15 cellular contexts compared by ENCODE assay signal in genomic region chr12:56715798-56716197, GRCh38. TPM values are rescaled to one million over a fixed set of nuclear protein-coding genes. Genes with fewer than 3 reads are reported as not detected.
DNase-seq lines count a peak whose midpoint lies in the region; ATAC-seq and TF ChIP-seq lines count a peak whose summit lies in the region.
"Had no signal": no experiment of that assay in that cellular context is flagged by ENCODE, and none has a peak within 500 bp of the region (broad histone marks: within the 10 kb centered on the region; RNA-seq: fewer than 3 reads in every experiment).

No MANE protein-coding gene starts in this region.

- peaks cover 34% of the 10 kb centered on the region for H4K20me1 ChIP-seq in DOHH2 (ENCODE audit: control insufficient read depth, insufficient read depth, low read depth, low read length)

- H3K4me3 Mint-ChIP-seq in naive thymus-derived CD8-positive, alpha-beta T cell, result peak overlapping the region in 6 of 10 donors; percentile 5 to 72 (median 38)

- no TSS peak for BruUV-seq in A673 (replicated peaks; lab: Mats Ljungman, UMichigan)

- no peaks in the 10 kb centered on the region for H3K9me3 ChIP-seq in A673 (ENCODE audit: low read depth, low read length, poor library complexity, severe bottlenecking)
- H3K9me3 ChIP-seq in DOHH2 (ENCODE audit: control insufficient read depth, insufficient read depth, low read length), result no peaks in the 10 kb centered on the region

- H3K4me1 Mint-ChIP-seq in naive thymus-derived CD8-positive, alpha-beta T cell, result peaks cover 38 to 50% (median 48%) of the 10 kb centered on the region in 4 donors

- H3K27ac Mint-ChIP-seq in activated naive CD4-positive, alpha-beta T cell treated with anti-CD3 and anti-CD28 coated beads, Interleukin-2, amount 50 U/mL, for 72 hours, result peak overlapping the region; percentile 38 to 64
- peak overlapping the region; percentile 79 to 94 (median 87) for H3K27ac Mint-ChIP-seq in naive thymus-derived CD8-positive, alpha-beta T cell

- peaks cover 59% of the 10 kb centered on the region for H3F3A ChIP-seq in DOHH2 (ENCODE audit: control insufficient read depth, insufficient read depth)

- no peak overlapping the region for H3K4me3 ChIP-seq in A673 (ENCODE audit: low read depth, low read length, poor library complexity, severe bottlenecking)
- no peak overlapping the region for H3K4me3 ChIP-seq in DOHH2 (ENCODE audit: low read length)

- H3K4me1 ChIP-seq in A673 (ENCODE audit: insufficient read depth, low read length, poor library complexity, severe bottlenecking) (peaks cover 46% of the 10 kb centered on the region), DOHH2 (ENCODE audit: control insufficient read depth, low read length) (peaks cover 73% of the 10 kb centered on the region)

- no peaks in the 10 kb centered on the region for H3K9me2 ChIP-seq in DOHH2 (replicated peaks; ENCODE audit: control insufficient read depth, low read length)

- H3K36me3 ChIP-seq in A673 (ENCODE audit: insufficient read depth, low read length, poor library complexity, severe bottlenecking) (peaks cover 81% of the 10 kb centered on the region), DOHH2 (ENCODE audit: control insufficient read depth, low read length) (peaks cover 92% of the 10 kb centered on the region)

- DNase-seq in A673 (ENCODE audit: low spot score), result no peak
- no peak for DNase-seq in activated naive CD4-positive, alpha-beta T cell treated with anti-CD3 and anti-CD28 coated beads, Interleukin-2, amount 50 U/mL, for 72 hours (ENCODE audit: low spot score in 2 of 2)
- no peak for DNase-seq in naive thymus-derived CD8-positive, alpha-beta T cell
- DNase-seq in NCI-H1105 treated with DMSO at 0.1 percent for 48 hours (lab: John Stamatoyannopoulos, UW), result no peak
- DNase-seq in stimulated activated naive CD4-positive, alpha-beta T cell treated with Interleukin-2 at 50 U/mL for 16 hours (lab: John Stamatoyannopoulos, UW), result no peak
- DNase-seq: activated CD8-positive, alpha-beta memory T cell treated with anti-CD3 and anti-CD28 coated beads, Interleukin-2, amount 50 U/mL, for 4 hours; foreskin melanocyte; GOT3; Karpas-422; NCI-H2081 treated with DMSO at 0.1 percent for 48 hours; Right ventricle myocardium superior; stimulated activated CD4-positive, alpha-beta T cell treated with anti-CD3 and anti-CD28 coated beads, Interleukin-15, amount 100 ng/mL, for 24 hours had no signal

- H3K36me3 Mint-ChIP-seq in activated naive CD4-positive, alpha-beta T cell treated with anti-CD3 and anti-CD28 coated beads, Interleukin-2, amount 50 U/mL, for 72 hours, result peaks cover 46 to 79% of the 10 kb centered on the region in 2 donors
- peaks cover 10 to 85% (median 28%) of the 10 kb centered on the region in 3 donors for H3K36me3 Mint-ChIP-seq in naive thymus-derived CD8-positive, alpha-beta T cell

- intact Hi-C loops in A673 (cut with micrococcal nuclease; ENCODE audit: unreplicated experiment), result no loop called here

- no peaks in the 10 kb centered on the region for H3K27me3 Mint-ChIP-seq in naive thymus-derived CD8-positive, alpha-beta T cell

- H3K9me3 Mint-ChIP-seq in activated naive CD4-positive, alpha-beta T cell treated with anti-CD3 and anti-CD28 coated beads, Interleukin-2, amount 50 U/mL, for 72 hours, result no peaks in the 10 kb centered on the region
- no peaks in the 10 kb centered on the region for H3K9me3 Mint-ChIP-seq in naive thymus-derived CD8-positive, alpha-beta T cell

- H3K27ac ChIP-seq in A673 (ENCODE audit: low read depth, low read length, poor library complexity, severe bottlenecking) (peak overlapping the region; percentile 89), DOHH2 (ENCODE audit: low read depth, low read length) (peak overlapping the region; percentile 44; the same call in 1 of the 2 replicates)

- H3K27me3 ChIP-seq in A673 (replicated peaks; ENCODE audit: insufficient read depth, low read depth, low read length, poor library complexity) (no peaks in the 10 kb centered on the region), DOHH2 (ENCODE audit: control insufficient read depth, low read length) (no peaks in the 10 kb centered on the region)

- POLR2A ChIA-PET in A673 (lab: Charles Lee; ENCODE audit: low non-redundant PET), result no interaction called here
- POLR2A ChIA-PET in naive thymus-derived CD8-positive, alpha-beta T cell (lab: Charles Lee), result interaction anchor here (8.9 kb wide), 1 partner anchor 29 kb away, joined by 80 read pairs; the partner anchor contains the start of gene PTGES3

- peak in 1 of 2 donors; percentile 2 for ATAC-seq in activated naive CD4-positive, alpha-beta T cell treated with anti-CD3 and anti-CD28 coated beads, Interleukin-2, amount 50 U/mL, for 72 hours
- no peak for ATAC-seq in naive thymus-derived CD8-positive, alpha-beta T cell
- no peak for ATAC-seq in HG03139 (IDR thresholded peaks at IDR 0.05; ENCODE audit: unreplicated experiment)
- no peak for ATAC-seq in GM19023 (IDR thresholded peaks at IDR 0.05; ENCODE audit: unreplicated experiment)

- peaks cover 62% of the 10 kb centered on the region for H3K79me2 ChIP-seq in DOHH2 (ENCODE audit: control insufficient read depth, low read length)

- CTCF ChIA-PET in A673 (lab: Charles Lee), result no interaction called here

- TF ChIP-seq CTCF in A673 (conservative IDR thresholded peaks at IDR 0.05; ENCODE audit: low read depth, low read length) (no peak), DOHH2 (IDR thresholded peaks at IDR 0.05; ENCODE audit: low read depth, low read length, poor library complexity, severe bottlenecking) (no peak)

- peak overlapping the region; percentile 19; the same call in 1 of the 2 replicates for H3K4me2 ChIP-seq in DOHH2 (ENCODE audit: low read length)

RNA-seq across cellular contexts. Expression of gene NACA, which starts 9.3 kb away (rescaled TPM):
- total RNA-seq in A673 (2021), result 906 and 908 TPM in 2 replicates
- 1,000 to 10,000 TPM; 1,074 to 1,104 TPM for total RNA-seq in activated naive CD4-positive, alpha-beta T cell treated with anti-CD3 and anti-CD28 coated beads, Interleukin-2, amount 50 U/mL, for 72 hours
- 1,000 to 10,000 TPM; 1,471 to 1,474 TPM for total RNA-seq in naive thymus-derived CD8-positive, alpha-beta T cell
- 1,000 to 10,000 TPM; 1,330 to 1,441 (median 1,344) TPM for polyA plus RNA-seq in naive thymus-derived CD8-positive, alpha-beta T cell

RNA-seq across cellular contexts. Expression of gene PTGES3, which starts 27.7 kb away (rescaled TPM):
- 413 and 450 TPM in 2 replicates for total RNA-seq in A673 (2021)
- total RNA-seq in activated naive CD4-positive, alpha-beta T cell treated with anti-CD3 and anti-CD28 coated beads, Interleukin-2, amount 50 U/mL, for 72 hours, result 100 to 1,000 TPM; 285 to 294 TPM
- total RNA-seq in naive thymus-derived CD8-positive, alpha-beta T cell, result 100 to 1,000 TPM; 179 to 197 TPM
- 100 to 1,000 TPM; 229 to 236 (median 234) TPM for polyA plus RNA-seq in naive thymus-derived CD8-positive, alpha-beta T cell

RNA-seq across cellular contexts. Expression of gene PRIM1, which starts 36.3 kb away (rescaled TPM):
- total RNA-seq in A673 (2021), result 51.9 and 66.2 TPM in 2 replicates
- total RNA-seq in activated naive CD4-positive, alpha-beta T cell treated with anti-CD3 and anti-CD28 coated beads, Interleukin-2, amount 50 U/mL, for 72 hours, result 10 to 100 TPM; 71.9 to 76.6 TPM
- total RNA-seq in naive thymus-derived CD8-positive, alpha-beta T cell, result 10 to 100 TPM; 26.3 to 26.7 TPM
- 10 to 100 TPM; 43.8 to 49.1 (median 45.8) TPM for polyA plus RNA-seq in naive thymus-derived CD8-positive, alpha-beta T cell

RNA-seq across cellular contexts. Expression of gene HSD17B6, which starts 47.3 kb away (rescaled TPM):
- total RNA-seq in A673 (2021), result 0.39 and 1.2 TPM in 2 replicates
- total RNA-seq in activated naive CD4-positive, alpha-beta T cell treated with anti-CD3 and anti-CD28 coated beads, Interleukin-2, amount 50 U/mL, for 72 hours, result 1 to 10 TPM; 2.9 to 9.3 TPM
- total RNA-seq in naive thymus-derived CD8-positive, alpha-beta T cell, result 1 to 10 TPM; 1.2 to 1.3 TPM
- 1 to 10 TPM in 2 of 3 donors, under 1 TPM in 1; 0.71 to 1.3 (median 1.1) TPM for polyA plus RNA-seq in naive thymus-derived CD8-positive, alpha-beta T cell
